30 cellular contexts compared by ENCODE assay signal in the genomic region with DNA sequence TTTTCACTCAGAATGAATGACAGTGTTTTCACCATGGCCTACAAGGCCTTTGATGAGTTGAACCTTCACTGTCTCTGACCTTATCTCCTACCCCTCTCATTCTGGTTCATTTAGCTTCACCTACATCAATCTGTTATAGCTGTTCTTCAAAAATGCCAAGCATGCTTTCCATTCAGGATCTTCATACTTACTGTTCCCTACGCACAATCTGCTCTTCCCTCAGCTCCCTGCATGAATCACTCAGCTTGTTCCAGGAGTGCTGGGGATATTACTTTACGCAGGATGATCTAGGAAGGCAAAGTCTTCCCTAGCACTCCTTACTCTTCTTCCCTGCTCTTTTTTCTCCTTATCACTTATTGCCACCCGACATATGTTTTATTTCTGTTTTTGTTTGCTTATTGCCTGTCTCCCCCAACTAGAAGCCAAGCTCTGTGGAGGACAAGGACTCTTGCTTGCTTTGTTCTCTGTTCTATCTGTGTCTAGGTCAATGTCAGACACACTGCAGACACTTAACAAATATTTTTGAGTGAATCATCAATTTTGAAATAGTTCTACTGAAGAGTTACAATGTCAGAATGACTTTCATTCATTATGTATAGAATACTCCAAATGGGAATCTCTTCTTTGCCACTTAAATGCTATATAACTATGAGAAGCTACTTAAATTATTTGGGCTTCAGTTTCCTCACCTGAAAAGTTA.
A peak's percentile ranks its signal among the peaks of the same experiment; 100 is the strongest.
DNase-seq lines count a peak whose midpoint lies in the region; ATAC-seq, FAIRE-seq and TF ChIP-seq lines count a peak whose summit lies in the region.
"Had no signal": no experiment of that assay in that cellular context is flagged by ENCODE, and none has a peak within 500 bp of the region (broad histone marks: within the 10 kb centered on the region; RNA-seq: fewer than 3 reads in every experiment).

No MANE protein-coding gene starts in this region.

- no peaks in the 10 kb centered on the region for H3K79me1 ChIP-seq in IMR-90 (ENCODE audit: low read depth in 1 of 2, low read length in 2 of 2)

- dilution Hi-C loops in IMR-90 (cut with HindIII; ENCODE audit: low sequenced_read_pairs, unreplicated experiment) (no loop called here), keratinocyte (cut with MboI; ENCODE audit: extremely low pct_ligation_motif_present, low sequenced_read_pairs) (no loop called here)

- H3K9me1 ChIP-seq in IMR-90 (ENCODE audit: insufficient read depth, low read length) = peaks cover 4% of the 10 kb centered on the region; the same call in 1 of the 2 replicates
- H3K9me1 ChIP-seq in keratinocyte (ENCODE audit: control insufficient read depth, extremely low read depth, insufficient read depth, low read length) = no peaks in the 10 kb centered on the region

- H4K20me1 ChIP-seq in IMR-90 (ENCODE audit: insufficient read depth, low read length) (no peaks in the 10 kb centered on the region), keratinocyte (ENCODE audit: control insufficient read depth, extremely low read depth, insufficient read depth, low read length) (no peaks in the 10 kb centered on the region)

- H2AFZ ChIP-seq in IMR-90 (replicated peaks; ENCODE audit: low read length, poor library complexity) (no peak overlapping the region), keratinocyte (ENCODE audit: control insufficient read depth, low read length) (no peak overlapping the region)

- no peak for TF ChIP-seq CTCF in AG10803 (conservative IDR thresholded peaks at IDR 0.05; ENCODE audit: low read length)
- no peak for TF ChIP-seq CTCF in IMR-90 (conservative IDR thresholded peaks at IDR 0.05; ENCODE audit: low read depth, low read length)
- TF ChIP-seq CTCF in bronchial epithelial cell (IDR thresholded peaks at IDR 0.05; ENCODE audit: insufficient read depth, low read length, severe bottlenecking) = no peak
- TF ChIP-seq CTCF in keratinocyte (optimal IDR thresholded peaks at IDR 0.05 in 1 of 3, IDR thresholded peaks at IDR 0.05 in 1 of 3, conservative IDR thresholded peaks at IDR 0.05 in 1 of 3; ENCODE audit: extremely low read depth in 1 of 3, insufficient read depth in 2 of 3, low read length in 3 of 3) = no peak

- no peak overlapping the region for H2AK9ac ChIP-seq in IMR-90 (replicated peaks; ENCODE audit: low read depth, low read length, poor library complexity)

- no peak overlapping the region for H2AK5ac ChIP-seq in IMR-90 (ENCODE audit: low read depth, low read length)

- H3K27me3 ChIP-seq in IMR-90 (ENCODE audit: control insufficient read depth, insufficient read depth, low read length) (no peaks in the 10 kb centered on the region; the same call in 1 of the 2 replicates), bronchial epithelial cell (ENCODE audit: control insufficient read depth, insufficient read depth, low read length) (no peaks in the 10 kb centered on the region), keratinocyte (ENCODE audit: control insufficient read depth, extremely low read depth, insufficient read depth, low read length) (no peaks in the 10 kb centered on the region)
- H3K27me3 ChIP-seq in naive thymus-derived CD4-positive, alpha-beta T cell (ENCODE audit: control insufficient read depth in 2 of 2, insufficient read depth in 2 of 2, low read length in 2 of 2) = no peaks in the 10 kb centered on the region
- H3K27me3 ChIP-seq: BLaER1, gastroesophageal sphincter, neutrophil, spleen, vagina had no signal

- H3K14ac ChIP-seq in IMR-90 (replicated peaks; ENCODE audit: low read depth, low read length) = no peak overlapping the region

- H4K5ac ChIP-seq in IMR-90 (ENCODE audit: low read depth, low read length) = no peak overlapping the region

- H3K27ac ChIP-seq in IMR-90 (ENCODE audit: insufficient read depth, low read length) = no peak overlapping the region
- no peak overlapping the region for H3K27ac ChIP-seq in keratinocyte (ENCODE audit: control insufficient read depth, insufficient read depth, low read length)
- no peak overlapping the region for H3K27ac ChIP-seq in naive thymus-derived CD4-positive, alpha-beta T cell (ENCODE audit: low read depth, low read length)
- H3K27ac ChIP-seq: BLaER1, gastroesophageal sphincter, neutrophil, spleen, vagina had no signal

- H4K8ac ChIP-seq in IMR-90 (ENCODE audit: low read depth in 2 of 2, low read length in 2 of 2) = no peak overlapping the region

- POLR2A ChIA-PET in IMR-90 (lab: Charles Lee; ENCODE audit: unreplicated experiment) = no interaction called here
- POLR2A ChIA-PET in naive thymus-derived CD4-positive, alpha-beta T cell (lab: Charles Lee) = no interaction called here

- WGBS in IMR-90 (ENCODE audit: extremely low coverage in 2 of 2, insufficient read length in 1 of 2), 2 experiments = no CpG with 5 or more reads among the region's 3 CpGs

- H3K4me2 ChIP-seq in IMR-90 (ENCODE audit: low read depth, low read length) = no peak overlapping the region
- H3K4me2 ChIP-seq in keratinocyte (ENCODE audit: control insufficient read depth, extremely low read depth, insufficient read depth, low read depth, low read length) = no peak overlapping the region
- H3K4me2 ChIP-seq: BLaER1 had no signal

- intact Hi-C loops in IMR-90 (cut with micrococcal nuclease) = no loop called here
- intact Hi-C loops in naive thymus-derived CD4-positive, alpha-beta T cell (cut with micrococcal nuclease) = no loop called here

- H3K36me3 Mint-ChIP-seq in naive thymus-derived CD4-positive, alpha-beta T cell = no peaks in the 10 kb centered on the region
- H3K36me3 Mint-ChIP-seq: activated CD8-positive, alpha-beta memory T cell treated with anti-CD3 and anti-CD28 coated beads, Interleukin-2, amount 10 ng/mL, durations not matched to agents 7 days and 5 days; activated naive CD4-positive, alpha-beta T cell treated with anti-CD3 and anti-CD28 coated beads, Interleukin-2, amount 50 U/mL, for 72 hours; WTC11 had no signal

- no peaks in the 10 kb centered on the region for H3K4me1 Mint-ChIP-seq in naive thymus-derived CD4-positive, alpha-beta T cell
- H3K4me1 Mint-ChIP-seq: activated CD8-positive, alpha-beta memory T cell treated with anti-CD3 and anti-CD28 coated beads, Interleukin-2, amount 10 ng/mL, durations not matched to agents 7 days and 5 days had no signal

- no peak overlapping the region for H3K9ac ChIP-seq in IMR-90 (ENCODE audit: low read depth, low read length)
- H3K9ac ChIP-seq in keratinocyte (ENCODE audit: control insufficient read depth, extremely low read depth, insufficient read depth, low read length) = no peak overlapping the region
- H3K9ac ChIP-seq: BLaER1 had no signal

- peaks cover 3% of the 10 kb centered on the region; the same call in 1 of the 2 replicates for H3K4me1 ChIP-seq in IMR-90 (ENCODE audit: control insufficient read depth, insufficient read depth, low read length)
- peaks cover 16% of the 10 kb centered on the region for H3K4me1 ChIP-seq in keratinocyte (ENCODE audit: control insufficient read depth, extremely low read depth, insufficient read depth, low read length)
- H3K4me1 ChIP-seq in naive thymus-derived CD4-positive, alpha-beta T cell (ENCODE audit: control insufficient read depth in 2 of 2, insufficient read depth in 2 of 2, low read length in 2 of 2) = no peaks in the 10 kb centered on the region
- H3K4me1 ChIP-seq: gastroesophageal sphincter, HAP-1, spleen, vagina had no signal

- peaks cover 0 to 13% (median 4%) of the 10 kb centered on the region in 5 donors for H3K27me3 Mint-ChIP-seq in naive thymus-derived CD4-positive, alpha-beta T cell
- H3K27me3 Mint-ChIP-seq: activated CD8-positive, alpha-beta memory T cell treated with anti-CD3 and anti-CD28 coated beads, Interleukin-2, amount 10 ng/mL, durations not matched to agents 7 days and 5 days had no signal

- no peaks in the 10 kb centered on the region for H3K36me3 ChIP-seq in IMR-90 (ENCODE audit: control insufficient read depth, insufficient read depth, low read length)
- H3K36me3 ChIP-seq in bronchial epithelial cell (ENCODE audit: control insufficient read depth, insufficient read depth, low read length) = no peaks in the 10 kb centered on the region
- no peaks in the 10 kb centered on the region for H3K36me3 ChIP-seq in keratinocyte (ENCODE audit: control insufficient read depth in 2 of 2, extremely low read depth in 1 of 2, insufficient read depth in 2 of 2, low read length in 2 of 2)
- H3K36me3 ChIP-seq in naive thymus-derived CD4-positive, alpha-beta T cell (ENCODE audit: control insufficient read depth in 2 of 3, insufficient read depth in 3 of 3, low read length in 3 of 3) = no peaks in the 10 kb centered on the region
- H3K36me3 ChIP-seq: BLaER1, gastroesophageal sphincter, HAP-1, neutrophil, spleen, vagina had no signal

- no peak overlapping the region for H3K4ac ChIP-seq in IMR-90 (ENCODE audit: low read depth, low read length)

- no peak overlapping the region for H4K91ac ChIP-seq in IMR-90 (ENCODE audit: insufficient read depth, low read depth, low read length)

- no peak overlapping the region for H3K23ac ChIP-seq in IMR-90 (ENCODE audit: low read depth, low read length)

- H3K4me3 Mint-ChIP-seq in naive thymus-derived CD4-positive, alpha-beta T cell = no peak overlapping the region
- H3K4me3 Mint-ChIP-seq: activated CD8-positive, alpha-beta memory T cell treated with anti-CD3 and anti-CD28 coated beads, Interleukin-2, amount 10 ng/mL, durations not matched to agents 7 days and 5 days; activated T-helper 1 cell treated with anti-CD3 and anti-CD28 coated beads, Interleukin-12 subunit alpha, Interleukin-12 subunit beta, Interleukin-2, Interleukin-4 antibody, amounts not matched to agents 30 ng/mL and 10 ng/mL and 1 ng/mL, durations not matched to agents 14 hours and 24 hours and 36 hours; WTC11 had no signal

- H2BK5ac ChIP-seq in IMR-90 (ENCODE audit: low read depth, low read length, poor library complexity, severe bottlenecking) = no peak overlapping the region

- TF ChIP-seq RAD21 in IMR-90 (IDR thresholded peaks at IDR 0.05; ENCODE audit: low read length) = no peak

- H3K9me3 Mint-ChIP-seq in naive thymus-derived CD4-positive, alpha-beta T cell = peaks cover 0 to 9% (median 0%) of the 10 kb centered on the region in 11 donors
- H3K9me3 Mint-ChIP-seq: activated T-helper 1 cell treated with anti-CD3 and anti-CD28 coated beads, Interleukin-12 subunit alpha, Interleukin-12 subunit beta, Interleukin-2, Interleukin-4 antibody, amounts not matched to agents 30 ng/mL and 10 ng/mL and 1 ng/mL, durations not matched to agents 14 hours and 24 hours and 36 hours had no signal

- no peak overlapping the region for H3K18ac ChIP-seq in IMR-90 (ENCODE audit: low read depth, low read length)

- H2BK20ac ChIP-seq in IMR-90 (ENCODE audit: low read depth, low read length) = no peak overlapping the region

- H2BK120ac ChIP-seq in IMR-90 (ENCODE audit: low read depth, low read length) = no peak overlapping the region

- no peak for TF ChIP-seq POLR2A in IMR-90 (IDR thresholded peaks at IDR 0.05; ENCODE audit: low read depth, low read length)

- H3K56ac ChIP-seq in IMR-90 (ENCODE audit: extremely low read depth, insufficient read depth, low read length) = no peak overlapping the region

- FAIRE-seq in bronchial epithelial cell (lab: Jason Lieb, UNC) (no peak), keratinocyte (lab: Jason Lieb, UNC) (peak; percentile 34)
- FAIRE-seq: kidney had no signal

- no peak overlapping the region for H2BK15ac ChIP-seq in IMR-90 (ENCODE audit: low read depth, low read length)

- ATAC-seq in IMR-90 (ENCODE audit: low read depth) (0 out of 2 replicates have a peak, but pooled peaks have one; percentile 35), HG02884 (IDR thresholded peaks at IDR 0.05; ENCODE audit: unreplicated experiment) (no peak), GM21423 (IDR thresholded peaks at IDR 0.05; ENCODE audit: unreplicated experiment) (no peak)
- ATAC-seq in naive thymus-derived CD4-positive, alpha-beta T cell = no peak
- ATAC-seq: activated CD8-positive, alpha-beta memory T cell treated with anti-CD3 and anti-CD28 coated beads, Interleukin-2, amount 10 ng/mL, durations not matched to agents 7 days and 5 days; activated naive CD4-positive, alpha-beta T cell treated with anti-CD3 and anti-CD28 coated beads, Interleukin-2, amount 50 U/mL, for 72 hours; gastroesophageal sphincter; stimulated activated naive CD8-positive, alpha-beta T cell treated with anti-CD3 and anti-CD28 coated beads, Interleukin-15, Interleukin-2, amounts not matched to agents 100 U/mL and 50 U/mL, for 24 hours; WTC11 had no signal

- DNase-seq in AG10803 (ENCODE audit: low read depth) (peak; percentile 44), IMR-90 (peak; percentile 26), bronchial epithelial cell (ENCODE audit: low read depth) (peak; percentile 75), keratinocyte (ENCODE audit: low read depth, low spot score) (no peak)
- no peak for DNase-seq in stimulated activated CD4-positive, alpha-beta T cell treated with anti-CD3 and anti-CD28 coated beads, Interleukin-4, amount 100 ng/mL, for 1 hour
- no peak for DNase-seq in naive thymus-derived CD4-positive, alpha-beta T cell
- DNase-seq: activated CD4-positive, alpha-beta T cell treated with anti-CD3 and anti-CD28 coated beads, Interleukin-2, amount 50 U/mL, for 1 hour; activated CD8-positive, alpha-beta memory T cell treated with anti-CD3 and anti-CD28 coated beads, Interleukin-2, amount 10 ng/mL, durations not matched to agents 7 days and 5 days; aorta; DMS53; kidney; NCI-H1105 treated with DMSO at 0.1 percent for 48 hours; NCI-H2081; NCI-H345; NCI-H82; spleen; stimulated activated CD4-positive, alpha-beta T cell treated with anti-CD3 and anti-CD28 coated beads, Interleukin-4, amount 100 ng/mL, for 4 hours; stimulated activated naive CD8-positive, alpha-beta T cell treated with anti-CD3 and anti-CD28 coated beads, Interleukin-15, Interleukin-2, amounts not matched to agents 100 U/mL and 50 U/mL, for 24 hours; T1000 had no signal

- H3K79me2 ChIP-seq in keratinocyte (ENCODE audit: control insufficient read depth, insufficient read depth, low read length) = no peaks in the 10 kb centered on the region

- H3K27ac Mint-ChIP-seq in naive thymus-derived CD4-positive, alpha-beta T cell = no peak overlapping the region
- H3K27ac Mint-ChIP-seq: activated CD8-positive, alpha-beta memory T cell treated with anti-CD3 and anti-CD28 coated beads, Interleukin-2, amount 10 ng/mL, durations not matched to agents 7 days and 5 days; activated naive CD4-positive, alpha-beta T cell treated with anti-CD3 and anti-CD28 coated beads, Interleukin-2, amount 50 U/mL, for 72 hours; activated T-helper 1 cell treated with anti-CD3 and anti-CD28 coated beads, Interleukin-12 subunit alpha, Interleukin-12 subunit beta, Interleukin-2, Interleukin-4 antibody, amounts not matched to agents 30 ng/mL and 10 ng/mL and 1 ng/mL, durations not matched to agents 14 hours and 24 hours and 36 hours; WTC11 had no signal

- CTCF ChIA-PET in IMR-90 (lab: Yijun Ruan, JAX) = no interaction called here
- CTCF ChIA-PET in naive thymus-derived CD4-positive, alpha-beta T cell (lab: Charles Lee) = no interaction called here

- in situ Hi-C loops in IMR-90 (cut with MboI; ENCODE audit: low sequenced_read_pairs) = loop anchor here (25.0 kb wide), 3 partner anchors 726 to 1376 kb away; a partner anchor contains a TSS

- no TSS peak for BruUV-seq in IMR-90 (replicated peaks; lab: Mats Ljungman, UMichigan)

- H3K9me3 ChIP-seq in IMR-90 (ENCODE audit: control insufficient read depth, insufficient read depth, low read length) (no peaks in the 10 kb centered on the region), keratinocyte (ENCODE audit: control insufficient read depth, low read depth, low read length) (no peaks in the 10 kb centered on the region)
- H3K9me3 ChIP-seq in naive thymus-derived CD4-positive, alpha-beta T cell (ENCODE audit: control insufficient read depth in 2 of 3, low read length in 3 of 3) = no peaks in the 10 kb centered on the region
- H3K9me3 ChIP-seq: BLaER1, gastroesophageal sphincter, HAP-1, neutrophil, spleen, vagina had no signal

- H3K4me3 ChIP-seq in AG10803 (ENCODE audit: low read length) = no peak overlapping the region
- H3K4me3 ChIP-seq in IMR-90 (ENCODE audit: insufficient read depth, low read depth, low read length) = no peak overlapping the region
- no peak overlapping the region for H3K4me3 ChIP-seq in bronchial epithelial cell (ENCODE audit: low read depth, low read length)
- H3K4me3 ChIP-seq in keratinocyte (ENCODE audit: control insufficient read depth in 2 of 3, extremely low read depth in 1 of 3, insufficient read depth in 2 of 3, low read depth in 1 of 3, low read length in 3 of 3) = no peak overlapping the region
- H3K4me3 ChIP-seq in naive thymus-derived CD4-positive, alpha-beta T cell (ENCODE audit: low read length) = no peak overlapping the region
- H3K4me3 ChIP-seq: BLaER1, gastroesophageal sphincter, HAP-1, lung, spleen, vagina had no signal

Comparison
In these comparisons a context has a peak if more than half of its experiments do, and no peak if none do; other contexts are left out.
1. DNase-seq: peak in AG10803 (single experiment), IMR-90 (single experiment) and bronchial epithelial cell (single experiment); none in keratinocyte (single experiment), stimulated activated CD4-positive, alpha-beta T cell treated with anti-CD3 and anti-CD28 coated beads, Interleukin-4, amount 100 ng/mL, for 1 hour (single experiment) and naive thymus-derived CD4-positive, alpha-beta T cell (0 of 9).